In the genomic region with DNA sequence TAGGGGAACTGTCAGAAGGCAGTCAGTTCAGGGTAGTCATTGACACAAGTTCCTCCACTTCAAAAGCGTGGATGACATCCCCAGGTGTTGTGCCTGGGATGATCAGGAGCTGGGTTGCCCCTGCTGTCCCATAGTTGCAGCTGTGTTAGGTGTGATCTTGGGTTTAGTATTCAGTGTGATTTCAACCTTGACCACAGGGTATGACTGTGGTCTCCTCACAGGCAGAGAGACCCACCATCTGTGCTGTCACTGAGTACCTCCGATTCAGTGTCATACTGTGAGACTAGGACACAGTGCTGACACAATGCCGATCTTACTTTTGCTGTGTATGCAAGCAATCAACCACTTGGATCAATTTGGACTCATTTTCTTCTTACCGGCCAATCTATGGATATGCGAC, we compare ENCODE assay signal across 1 cellular context.
TF ChIP-seq lines count a peak whose summit lies in the region.

No MANE protein-coding gene starts in this region.

TF ChIP-seq in GM12878, 131 proteins besides CTCF, POLR2A, EP300 and RAD21 (continued from another document):
- no peak for TF ChIP-seq ETV6 (conservative IDR thresholded peaks at IDR 0.05 in 1 of 2, IDR thresholded peaks at IDR 0.05 in 1 of 2; ENCODE audit: borderline replicate concordance in 1 of 2, low read depth in 1 of 2)
TF ChIP-seq in GM12878: peak in this region for 2.
